Comparison of ENCODE assay signal across 8 cellular contexts in genomic region chr5:41707853-41708603, GRCh38.
DNase-seq lines count a peak whose midpoint lies in the region; ATAC-seq and TF ChIP-seq lines count a peak whose summit lies in the region.

No MANE protein-coding gene starts in this region.

- no peak for TF ChIP-seq EP300 in tibial nerve (IDR thresholded peaks at IDR 0.05)

- ATAC-seq in GM19455 (IDR thresholded peaks at IDR 0.05; ENCODE audit: unreplicated experiment) (peak; percentile 86), HG03520 (IDR thresholded peaks at IDR 0.05; ENCODE audit: unreplicated experiment) (peak; percentile 75), Panc1 (peak; percentile 65; the same call in 1 of the 2 replicates)

- H3K27ac ChIP-seq in Panc1 (ENCODE audit: low read length) (no peak overlapping the region), tibial nerve (no peak overlapping the region)

- H3K36me3 ChIP-seq in Panc1 (ENCODE audit: control insufficient read depth, insufficient read depth, low read length) (no peaks in the 10 kb centered on the region), tibial nerve (no peaks in the 10 kb centered on the region)

- no peaks in the 10 kb centered on the region for H3K9me3 ChIP-seq in Panc1 (ENCODE audit: control insufficient read depth, insufficient read depth, low read depth, low read length)
- H3K9me3 ChIP-seq in tibial nerve: peaks cover 0 to 37% (median 0%) of the 10 kb centered on the region in 4 donors

- peak; percentile 26; the same call in 1 of the 2 replicates for TF ChIP-seq CTCF in Panc1 (IDR thresholded peaks at IDR 0.05)
- TF ChIP-seq CTCF in tibial nerve (IDR thresholded peaks at IDR 0.05): no peak

- WGBS in tibial nerve, 2 donors: 53 to 58% methylated on average over 4 of the region's 4 CpGs

- H3K4me1 ChIP-seq in Panc1 (ENCODE audit: control insufficient read depth, insufficient read depth, low read length) (no peaks in the 10 kb centered on the region), tibial nerve (no peaks in the 10 kb centered on the region)

- TF ChIP-seq POLR2A in tibial nerve (IDR thresholded peaks at IDR 0.05): no peak

- no TSS peak for BruUV-seq in Panc1 (replicated peaks; lab: Mats Ljungman, UMichigan)

- intact Hi-C loops in Panc1 (cut with micrococcal nuclease; ENCODE audit: unreplicated experiment): loop anchor here (2.0 kb wide), 1 partner anchor 135 kb away; no protein-coding TSS in a partner anchor

- H3K4me3 ChIP-seq in Panc1 (ENCODE audit: low read depth in 2 of 2, low read length in 2 of 2) (no peak overlapping the region), tibial nerve (no peak overlapping the region)

- CTCF ChIA-PET in Panc1 (lab: Charles Lee): interaction anchor here (0.7 kb wide), 1 partner anchor 133 kb away, joined by 3 read pairs; no protein-coding TSS in a partner anchor

- POLR2A ChIA-PET in Panc1 (lab: Charles Lee): no interaction called here

- H3K27me3 ChIP-seq in Panc1 (ENCODE audit: control insufficient read depth, insufficient read depth, low read length) (no peaks in the 10 kb centered on the region), tibial nerve (no peaks in the 10 kb centered on the region)

- peak; percentile 21 for DNase-seq in Caki2 (ENCODE audit: low read depth)
- DNase-seq in Panc1 (ENCODE audit: low read depth, low spot score): peak; percentile 17
- peak; percentile 44 for DNase-seq in hepatic stellate cell (ENCODE audit: low spot score)
- no peak for DNase-seq in tibial nerve (ENCODE audit: low spot score in 2 of 2)
- DNase-seq in C1 segment of cervical spinal cord (lab: John Stamatoyannopoulos, UW): no peak
- DNase-seq in NCI-H2196 (lab: John Stamatoyannopoulos, UW; ENCODE audit: unreplicated experiment): no peak

- in situ Hi-C loops in Caki2 (cut with HindIII; ENCODE audit: low pct_unique_long_range_greater_than_20kb, low sequenced_read_pairs): no loop called here
- in situ Hi-C loops in Panc1 (cut with HindIII; ENCODE audit: low pct_unique_long_range_greater_than_20kb, low sequenced_read_pairs): no loop called here

Comparison
In these comparisons a context has a peak if more than half of its experiments do, and no peak if none do; other contexts are left out.
1. DNase-seq: peak in Caki2 (single experiment), Panc1 (single experiment) and hepatic stellate cell (single experiment); none in tibial nerve (0 of 2), C1 segment of cervical spinal cord (0 of 14) and NCI-H2196 (single experiment).
2. Peak in every context shown above with its lines, with median percentiles within 50 percentile points of each other: ATAC-seq.